26 cellular contexts compared by ENCODE assay signal in the genomic region with DNA sequence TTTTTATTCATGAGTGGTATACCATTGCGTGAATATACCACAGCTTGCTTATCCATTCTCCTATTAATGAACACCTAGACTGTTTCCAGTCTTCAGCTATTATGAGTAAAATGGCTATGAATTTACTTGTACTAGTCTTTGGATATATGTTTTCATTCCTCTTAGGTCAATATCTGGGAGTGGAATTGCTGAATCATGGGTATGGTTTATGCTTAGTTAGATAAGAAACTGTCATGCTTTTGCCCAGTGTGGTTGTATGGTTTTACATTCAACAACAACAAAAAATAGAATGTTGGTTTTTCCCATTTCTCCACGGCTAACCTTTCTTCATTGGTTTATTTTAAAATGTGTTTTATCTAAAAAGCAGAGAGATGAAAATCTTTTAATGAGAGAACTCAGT.
"Had no signal": no experiment of that assay in that cellular context is flagged by ENCODE, and none has a peak within 500 bp of the region (broad histone marks: within the 10 kb centered on the region; RNA-seq: fewer than 3 reads in every experiment).

No MANE protein-coding gene starts in this region.

- ATAC-seq: activated CD4-positive, CD25-positive, alpha-beta regulatory T cell treated with anti-CD3 and anti-CD28 coated beads, Interleukin-2, amount 50 U/mL, for 24 hours; activated CD8-positive, alpha-beta T cell treated with anti-CD3 and anti-CD28 coated beads for 36 hours; activated T-cell treated with anti-CD3 and anti-CD28 coated beads, Interleukin-2, amount 50 U/mL, for 4 hours; activated T-helper 17 cell treated with anti-CD3 and anti-CD28 coated beads, Interleukin-2, amount 50 U/mL, for 72 hours had no signal

- H3K4me1 ChIP-seq: esophagus muscularis mucosa had no signal

- H3K27ac ChIP-seq: brain microvascular endothelial cell, coronary artery, dorsolateral prefrontal cortex, esophagus muscularis mucosa, VCaP had no signal

- H3K9me3 ChIP-seq: esophagus muscularis mucosa had no signal

- H3K27me3 ChIP-seq: brain microvascular endothelial cell, dorsolateral prefrontal cortex, esophagus muscularis mucosa had no signal

- H3K36me3 ChIP-seq: brain microvascular endothelial cell, esophagus muscularis mucosa had no signal

- DNase-seq: activated B cell treated with CpG ODN at 0.5 μM for 24 hours; activated CD4-positive, alpha-beta T cell treated with anti-CD3 and anti-CD28 coated beads for 48 hours; activated CD4-positive, alpha-beta T cell treated with anti-CD3 and anti-CD28 coated beads, Interleukin-2, amount 50 U/mL, for 1 hour; activated CD4-positive, alpha-beta T cell treated with anti-CD3 and anti-CD28 coated beads, Interleukin-2, amount 50 U/mL, for 48 hours; activated CD8-positive, alpha-beta memory T cell treated with anti-CD3 and anti-CD28 coated beads for 24 hours; activated CD8-positive, alpha-beta T cell treated with anti-CD3 and anti-CD28 coated beads for 36 hours; activated effector memory CD4-positive, alpha-beta T cell treated with Interleukin-2 at 50 U/mL for 16 hours; activated gamma-delta T cell treated with Interleukin-2 at 50 U/mL for 16 hours; activated naive CD4-positive, alpha-beta T cell treated with anti-CD3 and anti-CD28 coated beads, Interleukin-2, amount 50 U/mL, for 16 hours; activated naive CD4-positive, alpha-beta T cell treated with Interleukin-2 at 50 U/mL for 16 hours; activated T-cell treated with anti-CD3 and anti-CD28 coated beads, Interleukin-2, amount 50 U/mL, for 4 hours; amniotic stem cell; anterior cingulate cortex; brain microvascular endothelial cell; dorsolateral prefrontal cortex; effector memory CD4-positive, alpha-beta T cell; endodermal cell; foreskin fibroblast; head of caudate nucleus; hippocampal formation; T-helper 2 cell had no signal

- H3K4me3 ChIP-seq: coronary artery, dorsolateral prefrontal cortex, esophagus muscularis mucosa had no signal
